ENCODE assay signal across 24 cellular contexts in genomic region chr2:15840969-15841368, GRCh38.
A peak's percentile ranks its signal among the peaks of the same experiment; 100 is the strongest.
DNase-seq lines count a peak whose midpoint lies in the region; ATAC-seq and TF ChIP-seq lines count a peak whose summit lies in the region.
"Had no signal": no experiment of that assay in that cellular context is flagged by ENCODE, and none has a peak within 500 bp of the region (broad histone marks: within the 10 kb centered on the region; RNA-seq: fewer than 3 reads in every experiment).

No MANE protein-coding gene starts in this region.

- no peak overlapping the region for H3K4ac ChIP-seq in neuronal stem cell (ENCODE audit: low read length)

- peak overlapping the region; percentile 62 for H3K18ac ChIP-seq in neuronal stem cell (ENCODE audit: low read length)

- H4K91ac ChIP-seq in neuronal stem cell (ENCODE audit: low read depth, low read length, poor library complexity): no peak overlapping the region

- no peaks in the 10 kb centered on the region for H3K79me1 ChIP-seq in neuronal stem cell (ENCODE audit: low read depth, low read length)

- H3K9me3 ChIP-seq in endodermal cell (ENCODE audit: control insufficient read depth, low read length): no peaks in the 10 kb centered on the region
- peaks cover 0 to 4% of the 10 kb centered on the region in 2 donors for H3K9me3 ChIP-seq in neuronal stem cell (replicated peaks in 1 of 2; ENCODE audit: control insufficient read depth in 2 of 2, insufficient read depth in 1 of 2, low read depth in 1 of 2, low read length in 2 of 2)
- H3K9me3 ChIP-seq: BE2C, BLaER1 had no signal

- DNase-seq in central memory CD8-positive, alpha-beta T cell (ENCODE audit: low spot score in 2 of 2): no peak
- DNase-seq in endodermal cell (peak; percentile 31), neuronal stem cell (ENCODE audit: low spot score) (no peak), type B pancreatic cell (ENCODE audit: extremely low spot score, unreplicated experiment) (peak; percentile 62), NCI-H2081 treated with DMSO at 0.1 percent for 48 hours (lab: John Stamatoyannopoulos, UW) (no peak)
- no peak for DNase-seq in activated T-cell treated with anti-CD3 and anti-CD28 coated beads, Interleukin-2, amount 50 U/mL, for 48 hours
- DNase-seq: 8988T; ACHN; BE2C; C1 segment of cervical spinal cord; CD4-positive, alpha-beta memory T cell; CD4-positive, CD25-positive, alpha-beta regulatory T cell; CD8-positive, alpha-beta memory T cell; COR-L47; DMS 273 treated with DMSO at 0.1 percent for 48 hours; DMS153; DMS79; DND-41; EL; GDM1 had no signal

- no peak for ATAC-seq in central memory CD8-positive, alpha-beta T cell (replicated peaks; ENCODE audit: extremely low read depth, poor library complexity, severe bottlenecking)
- no peak for ATAC-seq in GM21360 (IDR thresholded peaks at IDR 0.05; ENCODE audit: unreplicated experiment)
- ATAC-seq: GM12878 had no signal

- H3K27ac ChIP-seq in endodermal cell (ENCODE audit: low read depth, low read length): no peak overlapping the region
- no peak overlapping the region for H3K27ac ChIP-seq in neuronal stem cell (replicated peaks; ENCODE audit: low read length)
- H3K27ac ChIP-seq: BLaER1 had no signal

- no peak overlapping the region for H2AFZ ChIP-seq in neuronal stem cell (ENCODE audit: low read length)

- no peak for TF ChIP-seq CTCF in endodermal cell (conservative IDR thresholded peaks at IDR 0.05)
- no peak for TF ChIP-seq CTCF in type B pancreatic cell (conservative IDR thresholded peaks at IDR 0.05)

- H3K27ac Mint-ChIP-seq in central memory CD8-positive, alpha-beta T cell (ENCODE audit: low read depth): peak overlapping the region; percentile 4
- H3K27ac Mint-ChIP-seq in endodermal cell (no peak overlapping the region), type B pancreatic cell (no peak overlapping the region)
- H3K27ac Mint-ChIP-seq: CD4-positive, alpha-beta memory T cell; CD4-positive, CD25-positive, alpha-beta regulatory T cell; CD8-positive, alpha-beta memory T cell had no signal

- H3K4me1 ChIP-seq in endodermal cell (ENCODE audit: control insufficient read depth, insufficient read depth, low read length) (no peaks in the 10 kb centered on the region), neuronal stem cell (ENCODE audit: control insufficient read depth in 2 of 2, insufficient read depth in 1 of 2, low read depth in 1 of 2, low read length in 2 of 2) (no peaks in the 10 kb centered on the region)
- H3K4me1 ChIP-seq: BLaER1 had no signal

- no peak overlapping the region for H2BK120ac ChIP-seq in neuronal stem cell (ENCODE audit: low read depth, low read length)

- H4K8ac ChIP-seq in neuronal stem cell (ENCODE audit: low read depth, low read length): no peak overlapping the region

- no peaks in the 10 kb centered on the region for H3K36me3 Mint-ChIP-seq in central memory CD8-positive, alpha-beta T cell (ENCODE audit: insufficient read depth)
- no peaks in the 10 kb centered on the region for H3K36me3 Mint-ChIP-seq in endodermal cell (ENCODE audit: low read depth)
- no peaks in the 10 kb centered on the region for H3K36me3 Mint-ChIP-seq in type B pancreatic cell
- H3K36me3 Mint-ChIP-seq: CD14-positive monocyte; CD4-positive, alpha-beta memory T cell; CD4-positive, CD25-positive, alpha-beta regulatory T cell; CD8-positive, alpha-beta memory T cell had no signal

- no peaks in the 10 kb centered on the region for H3K9me3 Mint-ChIP-seq in central memory CD8-positive, alpha-beta T cell
- no peaks in the 10 kb centered on the region for H3K9me3 Mint-ChIP-seq in endodermal cell
- H3K9me3 Mint-ChIP-seq in type B pancreatic cell: peaks cover 4% of the 10 kb centered on the region
- H3K9me3 Mint-ChIP-seq: CD8-positive, alpha-beta memory T cell had no signal

- no peak overlapping the region for H2AK5ac ChIP-seq in neuronal stem cell (ENCODE audit: low read depth, low read length)

- no peak overlapping the region for H3K4me2 ChIP-seq in neuronal stem cell (ENCODE audit: insufficient read depth, low read length, poor library complexity, severe bottlenecking)
- H3K4me2 ChIP-seq: BLaER1 had no signal

- no peak overlapping the region for H2BK12ac ChIP-seq in neuronal stem cell (ENCODE audit: low read length)

- H3K4me3 Mint-ChIP-seq in central memory CD8-positive, alpha-beta T cell: no peak overlapping the region
- H3K4me3 Mint-ChIP-seq in endodermal cell (no peak overlapping the region), type B pancreatic cell (no peak overlapping the region)
- H3K4me3 Mint-ChIP-seq: CD14-positive monocyte; CD4-positive, alpha-beta memory T cell; CD4-positive, CD25-positive, alpha-beta regulatory T cell; CD8-positive, alpha-beta memory T cell had no signal

- H3K27me3 ChIP-seq in endodermal cell (ENCODE audit: control insufficient read depth, insufficient read depth, low read length, poor library complexity, severe bottlenecking): no peaks in the 10 kb centered on the region
- peaks cover 0 to 5% (median 0%) of the 10 kb centered on the region in 3 experiments for H3K27me3 ChIP-seq in neuronal stem cell (ENCODE audit: control insufficient read depth in 3 of 3, insufficient read depth in 3 of 3, low read depth in 1 of 3, low read length in 3 of 3)
- H3K27me3 ChIP-seq: BE2C, BLaER1 had no signal

- H3K36me3 ChIP-seq in endodermal cell (ENCODE audit: control insufficient read depth, insufficient read depth, low read length): no peaks in the 10 kb centered on the region
- no peaks in the 10 kb centered on the region for H3K36me3 ChIP-seq in neuronal stem cell (replicated peaks in 1 of 2; ENCODE audit: control insufficient read depth in 2 of 2, insufficient read depth in 2 of 2, low read length in 2 of 2)
- H3K36me3 ChIP-seq: BE2C, BLaER1 had no signal

- no peak overlapping the region for H3K14ac ChIP-seq in neuronal stem cell (ENCODE audit: low read length)

- H3K4me3 ChIP-seq in endodermal cell (ENCODE audit: low read length): no peak overlapping the region
- H3K4me3 ChIP-seq in neuronal stem cell (ENCODE audit: low read length in 2 of 2): no peak overlapping the region
- H3K4me3 ChIP-seq: BLaER1, GM12878 had no signal

- H3K4me1 Mint-ChIP-seq in central memory CD8-positive, alpha-beta T cell: no peaks in the 10 kb centered on the region
- H3K4me1 Mint-ChIP-seq in endodermal cell: no peaks in the 10 kb centered on the region
- peaks cover 27% of the 10 kb centered on the region for H3K4me1 Mint-ChIP-seq in type B pancreatic cell (ENCODE audit: unreplicated experiment)
- H3K4me1 Mint-ChIP-seq: CD14-positive monocyte; CD4-positive, alpha-beta memory T cell; CD8-positive, alpha-beta memory T cell had no signal

- H3K9ac ChIP-seq in endodermal cell (ENCODE audit: extremely low read depth, low read length, poor library complexity, severe bottlenecking) (no peak overlapping the region), neuronal stem cell (ENCODE audit: low read depth, low read length, poor library complexity) (no peak overlapping the region)
- H3K9ac ChIP-seq: BLaER1 had no signal

- no peak overlapping the region for H3K23ac ChIP-seq in neuronal stem cell (ENCODE audit: low read depth, low read length, poor library complexity)

- no peaks in the 10 kb centered on the region for H3K27me3 Mint-ChIP-seq in central memory CD8-positive, alpha-beta T cell
- H3K27me3 Mint-ChIP-seq in endodermal cell (ENCODE audit: insufficient read depth) (no peaks in the 10 kb centered on the region), type B pancreatic cell (no peaks in the 10 kb centered on the region)
- H3K27me3 Mint-ChIP-seq: CD4-positive, alpha-beta memory T cell; CD4-positive, CD25-positive, alpha-beta regulatory T cell had no signal

- H2BK15ac ChIP-seq in neuronal stem cell (ENCODE audit: low read length): no peak overlapping the region

- no peak overlapping the region for H2BK5ac ChIP-seq in neuronal stem cell (ENCODE audit: low read length)

- 93 to 100% methylated on average over 6 to 8 of the region's 8 CpGs for WGBS in endodermal cell (ENCODE audit: insufficient coverage in 1 of 2, insufficient read length in 1 of 2), 2 experiments
- WGBS in neuronal stem cell (ENCODE audit: extremely low coverage in 2 of 2, insufficient read length in 2 of 2, insufficient replicate concordance in 1 of 2), 2 donors: no CpG with 5 or more reads among the region's 8 CpGs

Comparison
In these comparisons a context has a peak if more than half of its experiments do, and no peak if none do; other contexts are left out.
1. DNase-seq: peak in endodermal cell (single experiment) and type B pancreatic cell (single experiment); none in central memory CD8-positive, alpha-beta T cell (0 of 2), neuronal stem cell (single experiment), activated T-cell treated with anti-CD3 and anti-CD28 coated beads, Interleukin-2, amount 50 U/mL, for 48 hours (0 of 2) and NCI-H2081 treated with DMSO at 0.1 percent for 48 hours (single experiment).